9 cellular contexts compared by ENCODE assay signal in the genomic region with DNA sequence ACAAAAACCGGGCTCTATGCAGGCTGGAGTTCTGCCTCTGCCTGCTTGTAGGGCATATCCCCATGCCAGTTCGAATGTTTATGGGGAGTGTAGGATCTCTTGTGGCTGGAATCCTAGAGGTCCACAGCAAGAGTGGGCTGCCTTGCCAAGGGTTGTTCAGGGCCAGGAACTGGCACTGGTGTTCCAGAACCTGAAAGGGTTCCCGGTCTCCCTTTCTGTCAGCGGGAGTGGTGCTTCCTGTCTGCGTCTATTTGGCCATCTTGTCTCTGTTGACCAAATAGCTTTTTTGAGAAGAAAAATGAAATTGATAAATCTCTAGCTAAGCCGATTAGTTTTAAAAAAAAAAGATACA. TPM values are rescaled to one million over a fixed set of nuclear protein-coding genes. Genes with fewer than 3 reads are reported as not detected.
DNase-seq lines count a peak whose midpoint lies in the region; ATAC-seq and TF ChIP-seq lines count a peak whose summit lies in the region.
"Had no signal": no experiment of that assay in that cellular context is flagged by ENCODE, and none has a peak within 500 bp of the region (broad histone marks: within the 10 kb centered on the region; RNA-seq: fewer than 3 reads in every experiment).

No MANE protein-coding gene starts in this region.

- H4K20me1 ChIP-seq in GM23248 (ENCODE audit: insufficient read depth) = no peaks in the 10 kb centered on the region

- in situ Hi-C loops in GM23248 (cut with MboI) = no loop called here

- H3K4me1 ChIP-seq in GM23248 (ENCODE audit: insufficient read depth) (no peaks in the 10 kb centered on the region; the same call in 1 of the 2 replicates), iPS DF 6.9 (ENCODE audit: control insufficient read depth, insufficient read depth, low read length) (no peaks in the 10 kb centered on the region), skeletal muscle satellite cell (ENCODE audit: control insufficient read depth, insufficient read depth, low read length) (peaks cover 6% of the 10 kb centered on the region), body of pancreas (peaks cover 7% of the 10 kb centered on the region)

- TF ChIP-seq CTCF in body of pancreas (IDR thresholded peaks at IDR 0.05) = no peak

- no peak overlapping the region for H3K27ac ChIP-seq in GM23248
- H3K27ac ChIP-seq in iPS DF 6.9 (ENCODE audit: low read length) = no peak overlapping the region
- H3K27ac ChIP-seq in body of pancreas = peak overlapping the region in 2 of 4 donors; percentile 72

- no peaks in the 10 kb centered on the region for H3K27me3 ChIP-seq in GM23248 (replicated peaks; ENCODE audit: insufficient read depth)
- H3K27me3 ChIP-seq in iPS DF 6.9 (ENCODE audit: control insufficient read depth, insufficient read depth, low read length) = no peaks in the 10 kb centered on the region
- H3K27me3 ChIP-seq in skeletal muscle satellite cell (ENCODE audit: control insufficient read depth, insufficient read depth, low read length) = no peaks in the 10 kb centered on the region
- H3K27me3 ChIP-seq in body of pancreas = peaks cover 0 to 3% of the 10 kb centered on the region in 2 donors

- 0 out of 2 replicates have a peak, but pooled peaks cover 8% of the 10 kb centered on the region for H3F3A ChIP-seq in GM23248 (ENCODE audit: insufficient read depth)

- DNase-seq in GM23248 = no peak
- DNase-seq in iPS DF 6.9 (ENCODE audit: low read depth, low spot score) = no peak
- DNase-seq in GM19240 (ENCODE audit: insufficient read length, low spot score) = no peak
- no peak for DNase-seq in A172 (ENCODE audit: low spot score)
- DNase-seq in body of pancreas = no peak
- no peak for DNase-seq in NCI-H69 (lab: John Stamatoyannopoulos, UW)

- intact Hi-C loops in body of pancreas (cut with DNase I) = no loop called here

- H3K9ac ChIP-seq in GM23248 (no peak overlapping the region), skeletal muscle satellite cell (ENCODE audit: low read depth, low read length) (peak overlapping the region; percentile 79)

- no peak for ATAC-seq in body of pancreas

- 54 to 62% methylated on average over 6 of the region's 6 CpGs for WGBS in GM23248 (ENCODE audit: low coverage in 1 of 2, low lambda C conversion rate in 2 of 2, missing lambda C conversion rate in 2 of 2), 2 experiments
- WGBS in iPS DF 6.9 (ENCODE audit: insufficient coverage, insufficient read length) = no CpG with 5 or more reads among the region's 6 CpGs
- WGBS in body of pancreas, 2 donors = 43 to 61% methylated on average over 5 to 6 of the region's 6 CpGs

- no peaks in the 10 kb centered on the region for H3K9me2 ChIP-seq in GM23248 (ENCODE audit: insufficient read depth)

- peak overlapping the region; percentile 91 for H2AFZ ChIP-seq in GM23248

- no peaks in the 10 kb centered on the region for H3K9me3 ChIP-seq in GM23248 (ENCODE audit: low read depth)
- no peaks in the 10 kb centered on the region for H3K9me3 ChIP-seq in iPS DF 6.9 (ENCODE audit: control insufficient read depth, insufficient read depth, low read length)
- H3K9me3 ChIP-seq in skeletal muscle satellite cell (replicated peaks; ENCODE audit: low read length) = no peaks in the 10 kb centered on the region
- H3K9me3 ChIP-seq in body of pancreas = no peaks in the 10 kb centered on the region

- no peaks in the 10 kb centered on the region for H3K79me2 ChIP-seq in GM23248 (ENCODE audit: insufficient read depth)

- peaks cover 11% of the 10 kb centered on the region for H3K4me1 Mint-ChIP-seq in activated naive CD8-positive, alpha-beta T cell (ENCODE audit: low read depth)

- H3K4me3 ChIP-seq in GM23248 (peak overlapping the region; percentile 72), iPS DF 6.9 (ENCODE audit: low read length) (peak overlapping the region; percentile 50; the same call in 1 of the 2 replicates), skeletal muscle satellite cell (ENCODE audit: low read length) (peak overlapping the region; percentile 80), body of pancreas (peak overlapping the region in 1 of 2 donors; percentile 38)

- H3K9me3 Mint-ChIP-seq in activated naive CD8-positive, alpha-beta T cell (ENCODE audit: low read depth) = no peaks in the 10 kb centered on the region

- no peaks in the 10 kb centered on the region for H3K36me3 ChIP-seq in GM23248 (ENCODE audit: low read depth)
- no peaks in the 10 kb centered on the region for H3K36me3 ChIP-seq in iPS DF 6.9 (ENCODE audit: control insufficient read depth, insufficient read depth, low read length)
- no peaks in the 10 kb centered on the region for H3K36me3 ChIP-seq in skeletal muscle satellite cell (ENCODE audit: insufficient read depth, low read length)
- no peaks in the 10 kb centered on the region for H3K36me3 ChIP-seq in body of pancreas (replicated peaks in 1 of 2; ENCODE audit: insufficient read depth in 1 of 2, low read depth in 2 of 2)

- H3K27ac Mint-ChIP-seq in activated naive CD8-positive, alpha-beta T cell = no peak overlapping the region

- TF ChIP-seq POLR2A in body of pancreas (IDR thresholded peaks at IDR 0.05) = no peak

- no peaks in the 10 kb centered on the region for H3K36me3 Mint-ChIP-seq in activated naive CD8-positive, alpha-beta T cell

- no peaks in the 10 kb centered on the region for H3K27me3 Mint-ChIP-seq in activated naive CD8-positive, alpha-beta T cell

- peak overlapping the region; percentile 91 for H3K4me3 Mint-ChIP-seq in activated naive CD8-positive, alpha-beta T cell

- H3K4me2 ChIP-seq in GM23248 (ENCODE audit: unreplicated experiment) (peak overlapping the region; percentile 94), skeletal muscle satellite cell (ENCODE audit: low read length) (peak overlapping the region; percentile 96)

RNA-seq across cellular contexts. Expression of a gene that starts 17.8 kb away (rescaled TPM):
- total RNA-seq in GM23248 (2014; rRNA removed; shearing (Covaris generic)) = 6.3 and 6.8 TPM in 2 replicates
- polyA plus RNA-seq in GM23248 (2016; fragmentation: Nextera tagmentation; extraction: Ambion mirVana) = 4.4 and 4.6 TPM in 2 replicates
- total RNA-seq in skeletal muscle satellite cell (2012; rRNA removed) = under 0.01 TPM in 1 of 2 replicates, not detected in the other
- total RNA-seq in A172 (2014; rRNA removed; shearing (Covaris generic)) = 26.5 and 27.9 TPM in 2 replicates
- total RNA-seq in body of pancreas = 1 to 10 TPM in 1 of 2 donors, under 1 TPM in 1; 0.66 to 5.7 TPM
- total RNA-seq: myocyte had no signal

RNA-seq across cellular contexts. Expression of a gene that starts 24.1 kb away (rescaled TPM):
- not detected in 2 replicates for total RNA-seq in GM23248 (2014; rRNA removed; shearing (Covaris generic))
- polyA plus RNA-seq in GM23248 (2016; fragmentation: Nextera tagmentation; extraction: Ambion mirVana) = not detected in 2 replicates
- not detected in 2 replicates for total RNA-seq in skeletal muscle satellite cell (2012; rRNA removed)
- not detected in 2 replicates for total RNA-seq in A172 (2014; rRNA removed; shearing (Covaris generic))
- 1 to 10 TPM in 1 of 2 donors, not detected in 1; 5.7 TPM for total RNA-seq in body of pancreas
- total RNA-seq: myocyte had no signal

RNA-seq across cellular contexts. Expression of a gene that starts 24.7 kb away (rescaled TPM):
- 6.7 TPM in 1 of 2 replicates, not detected in the other for total RNA-seq in GM23248 (2014; rRNA removed; shearing (Covaris generic))
- polyA plus RNA-seq in GM23248 (2016; fragmentation: Nextera tagmentation; extraction: Ambion mirVana) = 0.25 and 0.98 TPM in 2 replicates
- not detected in 2 replicates for total RNA-seq in skeletal muscle satellite cell (2012; rRNA removed)
- total RNA-seq in A172 (2014; rRNA removed; shearing (Covaris generic)) = 3.4 and 10.9 TPM in 2 replicates
- total RNA-seq in body of pancreas = under 1 TPM in 1 of 2 donors, not detected in 1; 0.26 TPM
- total RNA-seq: myocyte had no signal

RNA-seq across cellular contexts. Expression of a gene that starts 55.3 kb away (rescaled TPM):
- total RNA-seq in GM23248 (2014; rRNA removed; shearing (Covaris generic)) = not detected in 2 replicates
- not detected in 2 replicates for polyA plus RNA-seq in GM23248 (2016; fragmentation: Nextera tagmentation; extraction: Ambion mirVana)
- not detected in 2 replicates for total RNA-seq in skeletal muscle satellite cell (2012; rRNA removed)
- total RNA-seq in A172 (2014; rRNA removed; shearing (Covaris generic)) = not detected in 2 replicates
- 1 to 10 TPM; 1.3 to 2.6 TPM for total RNA-seq in body of pancreas
- total RNA-seq: myocyte had no signal

RNA-seq across cellular contexts. Expression of a gene that starts 58.6 kb away (rescaled TPM):
- 98.6 and 127 TPM in 2 replicates for total RNA-seq in GM23248 (2014; rRNA removed; shearing (Covaris generic))
- polyA plus RNA-seq in GM23248 (2016; fragmentation: Nextera tagmentation; extraction: Ambion mirVana) = 94.9 and 97.4 TPM in 2 replicates
- total RNA-seq in skeletal muscle satellite cell (2012; rRNA removed) = 12.2 and 15.5 TPM in 2 replicates
- 20.4 and 20.8 TPM in 2 replicates for total RNA-seq in A172 (2014; rRNA removed; shearing (Covaris generic))
- 10 to 100 TPM; 51.4 to 86.9 TPM for total RNA-seq in body of pancreas
